ENCODE assay signal across 8 cellular contexts in the genomic region with DNA sequence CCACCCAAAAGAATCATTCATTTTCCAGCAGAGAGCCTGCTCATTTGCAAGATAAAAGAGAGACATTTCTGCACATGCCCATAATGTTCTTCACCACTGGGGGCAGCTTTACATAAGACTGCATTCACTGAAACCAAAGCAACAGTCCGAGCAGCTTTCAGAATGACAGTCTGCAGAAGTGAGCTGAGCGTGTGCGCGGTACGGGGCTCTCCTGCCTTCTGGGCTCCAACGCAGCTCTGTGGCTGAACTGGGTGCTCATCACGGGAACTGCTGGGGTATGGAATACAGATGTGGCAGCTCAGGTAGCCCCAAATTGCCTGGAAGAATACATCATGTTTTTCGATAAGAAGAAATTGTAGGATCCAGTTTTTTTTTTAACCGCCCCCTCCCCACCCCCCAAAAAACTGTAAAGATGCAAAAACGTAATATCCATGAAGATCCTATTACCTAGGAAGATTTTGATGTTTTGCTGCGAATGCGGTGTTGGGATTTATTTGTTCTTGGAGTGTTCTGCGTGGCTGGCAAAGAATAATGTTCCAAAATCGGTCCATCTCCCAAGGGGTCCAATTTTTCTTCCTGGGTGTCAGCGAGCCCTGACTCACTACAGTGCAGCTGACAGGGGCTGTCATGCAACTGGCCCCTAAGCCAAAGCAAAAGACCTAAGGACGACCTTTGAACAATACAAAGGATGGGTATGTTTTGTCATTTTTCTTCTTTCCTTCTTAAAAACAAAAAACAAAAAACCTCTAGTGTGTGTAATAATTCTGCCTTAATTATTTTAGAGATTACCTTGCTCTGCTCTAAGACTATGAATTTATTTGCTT. TPM values are rescaled to one million over a fixed set of nuclear protein-coding genes. Genes with fewer than 3 reads are reported as not detected.
DNase-seq lines count a peak whose midpoint lies in the region; ATAC-seq and TF ChIP-seq lines count a peak whose summit lies in the region.

Gene LRRTM3 (plus strand): TSS at position 141 of the 824 bp plus-strand sequence.

- peaks cover 6% of the 10 kb centered on the region for H3K4me1 ChIP-seq in Panc1 (ENCODE audit: control insufficient read depth, insufficient read depth, low read length)

- H3K9me3 Mint-ChIP-seq in activated CD4-positive, alpha-beta T cell treated with anti-CD3 and anti-CD28 coated beads for 36 hours (ENCODE audit: low read depth) = no peaks in the 10 kb centered on the region
- peaks cover 0 to 4% of the 10 kb centered on the region in 2 donors for H3K9me3 Mint-ChIP-seq in stimulated activated naive B cell treated with anti-CD40 and anti-IgM and Interleukin-4, amounts not matched to agents 10 μg/mL and 1 μg/mL and 100 μg/mL, for 72 hours

- H3K4me3 ChIP-seq in Panc1 (ENCODE audit: low read depth in 2 of 2, low read length in 2 of 2) = peak within 1 kb of the TSS in 1 of 2 experiments; percentile 24; a peak in 1 of 4 replicates

- H3K27me3 ChIP-seq in Panc1 (ENCODE audit: control insufficient read depth, insufficient read depth, low read length) = peaks cover 50% of the 10 kb centered on the region

- CTCF ChIA-PET in activated CD4-positive, alpha-beta T cell treated with anti-CD3 and anti-CD28 coated beads for 36 hours (lab: Charles Lee) = interaction anchor here (0.7 to 1.1 kb wide), 4 partner anchors 8 to 827 kb away, joined by 3 to 4 read pairs (median 3); no protein-coding TSS in a partner anchor
- CTCF ChIA-PET in Panc1 (lab: Charles Lee) = interaction anchor here (0.6 kb wide), 1 partner anchor 596 kb away, joined by 3 read pairs; no protein-coding TSS in a partner anchor

- H3K36me3 Mint-ChIP-seq in activated CD4-positive, alpha-beta T cell treated with anti-CD3 and anti-CD28 coated beads for 36 hours (ENCODE audit: low read depth) = no peaks in the 10 kb centered on the region
- H3K36me3 Mint-ChIP-seq in stimulated activated naive B cell treated with anti-CD40 and anti-IgM and Interleukin-4, amounts not matched to agents 10 μg/mL and 1 μg/mL and 100 μg/mL, for 72 hours = no peaks in the 10 kb centered on the region

- DNase-seq in activated CD4-positive, alpha-beta T cell treated with anti-CD3 and anti-CD28 coated beads for 36 hours = peak; percentile 49
- DNase-seq in activated CD4-positive, alpha-beta T cell treated with anti-CD3 and anti-CD28 coated beads, Interleukin-2, amount 50 U/mL, for 1 hour = no peak
- DNase-seq in HPDE6-E6E7 (ENCODE audit: extremely low spot score) (peak; percentile 71), Panc1 (ENCODE audit: low read depth, low spot score) (peak; percentile 20), cerebellum (ENCODE audit: low spot score) (peak; percentile 84), kidney glomerular epithelial cell (lab: John Stamatoyannopoulos, UW) (peak; percentile 72)
- DNase-seq in stimulated activated naive B cell treated with anti-CD40 and anti-IgM and Interleukin-4, amounts not matched to agents 10 μg/mL and 1 μg/mL and 100 μg/mL, for 72 hours = peak; percentile 35

- H3K27ac Mint-ChIP-seq in activated CD4-positive, alpha-beta T cell treated with anti-CD3 and anti-CD28 coated beads for 36 hours = no peak within 1 kb of the TSS
- no peak within 1 kb of the TSS for H3K27ac Mint-ChIP-seq in stimulated activated naive B cell treated with anti-CD40 and anti-IgM and Interleukin-4, amounts not matched to agents 10 μg/mL and 1 μg/mL and 100 μg/mL, for 72 hours

- no peaks in the 10 kb centered on the region for H3K4me1 Mint-ChIP-seq in activated CD4-positive, alpha-beta T cell treated with anti-CD3 and anti-CD28 coated beads for 36 hours
- H3K4me1 Mint-ChIP-seq in stimulated activated naive B cell treated with anti-CD40 and anti-IgM and Interleukin-4, amounts not matched to agents 10 μg/mL and 1 μg/mL and 100 μg/mL, for 72 hours = peaks cover 2 to 4% of the 10 kb centered on the region in 2 donors

- POLR2A ChIA-PET in activated CD4-positive, alpha-beta T cell treated with anti-CD3 and anti-CD28 coated beads for 36 hours (lab: Charles Lee) = no interaction called here
- POLR2A ChIA-PET in Panc1 (lab: Charles Lee) = no interaction called here

- intact Hi-C loops in activated CD4-positive, alpha-beta T cell treated with anti-CD3 and anti-CD28 coated beads for 36 hours (cut with DNase I, micrococcal nuclease) = loop anchor here in 1 of 2 experiments (2.0 kb wide), 1 partner anchor 593 kb away; no protein-coding TSS in a partner anchor
- intact Hi-C loops in Panc1 (cut with micrococcal nuclease; ENCODE audit: unreplicated experiment) = no loop called here

- H3K27ac ChIP-seq in Panc1 (ENCODE audit: low read length) = no peak within 1 kb of the TSS

- H3K4me3 Mint-ChIP-seq in activated CD4-positive, alpha-beta T cell treated with anti-CD3 and anti-CD28 coated beads for 36 hours = no peak within 1 kb of the TSS
- H3K4me3 Mint-ChIP-seq in stimulated activated naive B cell treated with anti-CD40 and anti-IgM and Interleukin-4, amounts not matched to agents 10 μg/mL and 1 μg/mL and 100 μg/mL, for 72 hours = no peak within 1 kb of the TSS

- no peaks in the 10 kb centered on the region for H3K9me3 ChIP-seq in Panc1 (ENCODE audit: control insufficient read depth, insufficient read depth, low read depth, low read length)

- peak; percentile 81 for TF ChIP-seq CTCF in Panc1 (IDR thresholded peaks at IDR 0.05)

- in situ Hi-C loops in Panc1 (cut with HindIII; ENCODE audit: low pct_unique_long_range_greater_than_20kb, low sequenced_read_pairs) = no loop called here

- no peaks in the 10 kb centered on the region for H3K36me3 ChIP-seq in Panc1 (ENCODE audit: control insufficient read depth, insufficient read depth, low read length)

- ATAC-seq in activated CD4-positive, alpha-beta T cell treated with anti-CD3 and anti-CD28 coated beads for 36 hours = peak; percentile 91
- ATAC-seq in GM21515 (IDR thresholded peaks at IDR 0.05; ENCODE audit: unreplicated experiment) = peak; percentile 100
- peak; percentile 99 for ATAC-seq in Panc1
- peak; percentile 99 to 100 for ATAC-seq in stimulated activated naive B cell treated with anti-CD40 and anti-IgM and Interleukin-4, amounts not matched to agents 10 μg/mL and 1 μg/mL and 100 μg/mL, for 72 hours (replicated peaks)

- no TSS peak for BruUV-seq in Panc1 (replicated peaks; lab: Mats Ljungman, UMichigan)

- H3K27me3 Mint-ChIP-seq in activated CD4-positive, alpha-beta T cell treated with anti-CD3 and anti-CD28 coated beads for 36 hours = peaks cover 36% of the 10 kb centered on the region
- H3K27me3 Mint-ChIP-seq in stimulated activated naive B cell treated with anti-CD40 and anti-IgM and Interleukin-4, amounts not matched to agents 10 μg/mL and 1 μg/mL and 100 μg/mL, for 72 hours = peaks cover 20 to 33% of the 10 kb centered on the region in 2 donors

RNA-seq across cellular contexts. Expression of gene LRRTM3, which starts in this region (rescaled TPM):
- total RNA-seq in activated CD4-positive, alpha-beta T cell treated with anti-CD3 and anti-CD28 coated beads for 36 hours = not detected
- total RNA-seq in Panc1 (2021; ENCODE audit: unreplicated experiment) = 0.10 TPM
- not detected for polyA plus RNA-seq in Panc1 (2012; ENCODE audit: insufficient read length)
- 17.1 TPM for total RNA-seq in cerebellum

Comparison
In these comparisons a context has a peak if more than half of its experiments do, and no peak if none do; other contexts are left out.
1. RNA of gene LRRTM3 (total RNA-seq): 17.1 TPM in cerebellum (single experiment); 0.10 TPM in Panc1 (single experiment) and not detected in activated CD4-positive, alpha-beta T cell treated with anti-CD3 and anti-CD28 coated beads for 36 hours; every median in the first group is over 10 times any median in the second.
2. Peak in DNase-seq and ATAC-seq in activated CD4-positive, alpha-beta T cell treated with anti-CD3 and anti-CD28 coated beads for 36 hours; RNA of the gene not detected or under 1 TPM.
3. Peak in DNase-seq and ATAC-seq in Panc1; RNA of the gene not detected or under 1 TPM.
4. Peak in every context shown above with its lines, with median percentiles within 50 percentile points of each other: ATAC-seq.